Comparison of ENCODE assay signal across 1 cellular context in genomic region chr21:37414292-37415253, GRCh38.
TF ChIP-seq lines count a peak whose summit lies in the region.

No MANE protein-coding gene starts in this region.

TF ChIP-seq in SK-N-SH, 30 proteins besides CTCF, POLR2A, EP300 and RAD21 (continued from another document):
- TF ChIP-seq REST (IDR thresholded peaks at IDR 0.05; ENCODE audit: low read depth, low read length) (no peak), IRF3 (IDR thresholded peaks at IDR 0.05; ENCODE audit: low read depth, low read length) (no peak), YY1 (IDR thresholded peaks at IDR 0.05; ENCODE audit: low read depth) (no peak), USF1 (IDR thresholded peaks at IDR 0.05; ENCODE audit: borderline replicate concordance, low read depth) (no peak), JUND (IDR thresholded peaks at IDR 0.05) (no peak), ELF1 (IDR thresholded peaks at IDR 0.05) (no peak), RCOR1 (IDR thresholded peaks at IDR 0.05; ENCODE audit: low read length) (no peak), GABPA (IDR thresholded peaks at IDR 0.05; ENCODE audit: low read depth) (no peak), SMC3 (IDR thresholded peaks at IDR 0.05; ENCODE audit: low read depth, low read length) (no peak), MEF2A (IDR thresholded peaks at IDR 0.05; ENCODE audit: borderline replicate concordance, low read depth) (no peak)
- TF ChIP-seq, protein P1, sequence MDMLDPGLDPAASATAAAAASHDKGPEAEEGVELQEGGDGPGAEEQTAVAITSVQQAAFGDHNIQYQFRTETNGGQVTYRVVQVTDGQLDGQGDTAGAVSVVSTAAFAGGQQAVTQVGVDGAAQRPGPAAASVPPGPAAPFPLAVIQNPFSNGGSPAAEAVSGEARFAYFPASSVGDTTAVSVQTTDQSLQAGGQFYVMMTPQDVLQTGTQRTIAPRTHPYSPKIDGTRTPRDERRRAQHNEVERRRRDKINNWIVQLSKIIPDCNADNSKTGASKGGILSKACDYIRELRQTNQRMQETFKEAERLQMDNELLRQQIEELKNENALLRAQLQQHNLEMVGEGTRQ (IDR thresholded peaks at IDR 0.05; ENCODE audit: borderline replicate concordance, low read depth, low read length), result no peak
- TF ChIP-seq, protein P2, sequence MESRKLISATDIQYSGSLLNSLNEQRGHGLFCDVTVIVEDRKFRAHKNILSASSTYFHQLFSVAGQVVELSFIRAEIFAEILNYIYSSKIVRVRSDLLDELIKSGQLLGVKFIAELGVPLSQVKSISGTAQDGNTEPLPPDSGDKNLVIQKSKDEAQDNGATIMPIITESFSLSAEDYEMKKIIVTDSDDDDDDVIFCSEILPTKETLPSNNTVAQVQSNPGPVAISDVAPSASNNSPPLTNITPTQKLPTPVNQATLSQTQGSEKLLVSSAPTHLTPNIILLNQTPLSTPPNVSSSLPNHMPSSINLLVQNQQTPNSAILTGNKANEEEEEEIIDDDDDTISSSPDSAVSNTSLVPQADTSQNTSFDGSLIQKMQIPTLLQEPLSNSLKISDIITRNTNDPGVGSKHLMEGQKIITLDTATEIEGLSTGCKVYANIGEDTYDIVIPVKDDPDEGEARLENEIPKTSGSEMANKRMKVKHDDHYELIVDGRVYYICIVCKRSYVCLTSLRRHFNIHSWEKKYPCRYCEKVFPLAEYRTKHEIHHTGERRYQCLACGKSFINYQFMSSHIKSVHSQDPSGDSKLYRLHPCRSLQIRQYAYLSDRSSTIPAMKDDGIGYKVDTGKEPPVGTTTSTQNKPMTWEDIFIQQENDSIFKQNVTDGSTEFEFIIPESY (IDR thresholded peaks at IDR 0.05; ENCODE audit: borderline replicate concordance, low read depth), result no peak
TF ChIP-seq in SK-N-SH: peak in this region for 0.
